Comparison of ENCODE assay signal across 9 cellular contexts in genomic region chr3:39810647-39811161, GRCh38. TPM values are rescaled to one million over a fixed set of nuclear protein-coding genes. Genes with fewer than 3 reads are reported as not detected.
DNase-seq lines count a peak whose midpoint lies in the region; ATAC-seq and TF ChIP-seq lines count a peak whose summit lies in the region.
"Had no signal": no experiment of that assay in that cellular context is flagged by ENCODE, and none has a peak within 500 bp of the region (broad histone marks: within the 10 kb centered on the region; RNA-seq: fewer than 3 reads in every experiment).

No MANE protein-coding gene starts in this region.

- H3K79me2 ChIP-seq in neural cell (replicated peaks; ENCODE audit: insufficient read depth, low read length) = no peaks in the 10 kb centered on the region

- H3K9me3 ChIP-seq in right cardiac atrium (ENCODE audit: control insufficient read depth, low read length) = no peaks in the 10 kb centered on the region
- H3K9me3 ChIP-seq in neural cell (ENCODE audit: low read length) = no peaks in the 10 kb centered on the region

- no peak for TF ChIP-seq EP300 in neural cell (conservative IDR thresholded peaks at IDR 0.05; ENCODE audit: poor library complexity, severe bottlenecking)

- no peaks in the 10 kb centered on the region for H3K36me3 ChIP-seq in neural cell (ENCODE audit: insufficient read depth, low read length)

- TF ChIP-seq CTCF in dorsolateral prefrontal cortex (IDR thresholded peaks at IDR 0.05 in 54 of 56, conservative IDR thresholded peaks at IDR 0.05 in 2 of 56; ENCODE audit: low read depth in 1 of 56, partially characterized antibody in 56 of 56) (no peak), neural cell (IDR thresholded peaks at IDR 0.05; ENCODE audit: poor library complexity, severe bottlenecking) (no peak)

- H3K27me3 ChIP-seq in right cardiac atrium (ENCODE audit: control insufficient read depth, insufficient read depth) (no peaks in the 10 kb centered on the region), dorsolateral prefrontal cortex (peaks cover 0 to 3% (median 0%) of the 10 kb centered on the region in 45 donors), neural cell (ENCODE audit: insufficient read depth, low read depth, low read length) (peaks cover 50% of the 10 kb centered on the region)

- peak overlapping the region; percentile 60 for H3K4me2 ChIP-seq in neural cell (ENCODE audit: low read length)

- no peaks in the 10 kb centered on the region for H3F3A ChIP-seq in neural cell (ENCODE audit: insufficient read depth, low read length, poor library complexity, severe bottlenecking)

- H3K9ac ChIP-seq in neural cell (ENCODE audit: low read length) = peak overlapping the region; percentile 65

- ATAC-seq in right cardiac atrium (peak in 1 of 2 donors; percentile 8), left cardiac atrium (no peak), GM21576 (IDR thresholded peaks at IDR 0.05; ENCODE audit: unreplicated experiment) (no peak), HG03095 (IDR thresholded peaks at IDR 0.05; ENCODE audit: unreplicated experiment) (no peak), HG03439 (IDR thresholded peaks at IDR 0.05; ENCODE audit: unreplicated experiment) (no peak)

- DNase-seq in right cardiac atrium (no peak), left cardiac atrium (no peak), dorsolateral prefrontal cortex (peak in 1 of 10 donors; percentile 37), hippocampal formation (lab: John Stamatoyannopoulos, UW) (no peak)

- intact Hi-C loops in right cardiac atrium (cut with DNase I) (loop anchor here in 2 of 4 donors (5.0 to 10.0 kb wide), 2 partner anchors 364 to 367 kb away; no protein-coding TSS in a partner anchor), left cardiac atrium (cut with DNase I) (no loop called here), dorsolateral prefrontal cortex (cut with DNase I) (loop anchor here (5.0 kb wide), 2 partner anchors 127 to 367 kb away; no protein-coding TSS in a partner anchor)

- H3K4me3 ChIP-seq in right cardiac atrium (ENCODE audit: low read length) (peak overlapping the region; percentile 62), dorsolateral prefrontal cortex (peak overlapping the region; percentile 50 to 93 (median 78)), neural cell (ENCODE audit: low read length) (peak overlapping the region; percentile 94)

- H2AFZ ChIP-seq in neural cell (ENCODE audit: low read depth, low read length) = no peak overlapping the region

- H3K27ac ChIP-seq in right cardiac atrium (ENCODE audit: low read length) (no peak overlapping the region), dorsolateral prefrontal cortex (peak overlapping the region in 53 of 59 donors; percentile 11 to 94 (median 81)), neural cell (ENCODE audit: low read length) (no peak overlapping the region)

- no peak for TF ChIP-seq RAD21 in neural cell (conservative IDR thresholded peaks at IDR 0.05)

- 23% methylated on average over 16 of the region's 16 CpGs for WGBS in right cardiac atrium

- H4K20me1 ChIP-seq in neural cell (ENCODE audit: insufficient read depth) = no peaks in the 10 kb centered on the region

- H3K4me1 ChIP-seq in right cardiac atrium (ENCODE audit: control insufficient read depth, insufficient read depth, low read length) = no peaks in the 10 kb centered on the region

- no peaks in the 10 kb centered on the region for H3K9me2 ChIP-seq in neural cell (ENCODE audit: insufficient read depth, low read length)

TF ChIP-seq in neural cell, 6 proteins besides CTCF, POLR2A, EP300 and RAD21:
- no peak for TF ChIP-seq MXI1 (conservative IDR thresholded peaks at IDR 0.05; ENCODE audit: poor library complexity, severe bottlenecking)
- TF ChIP-seq POLR2AphosphoS5 (IDR thresholded peaks at IDR 0.05) = no peak
- no peak for TF ChIP-seq SMC3 (conservative IDR thresholded peaks at IDR 0.05; ENCODE audit: poor library complexity)
- no peak for TF ChIP-seq EZH2 (IDR thresholded peaks at IDR 0.05; ENCODE audit: borderline replicate concordance, insufficient read depth, low read length, poor library complexity, severe bottlenecking)
- TF ChIP-seq TAF1 (IDR thresholded peaks at IDR 0.05; ENCODE audit: low read depth) = no peak
- no peak for TF ChIP-seq REST (IDR thresholded peaks at IDR 0.05; ENCODE audit: borderline replicate concordance)

RNA-seq across cellular contexts. Expression of gene MYRIP, which starts 1.3 kb away (rescaled TPM):
- 10 to 100 TPM in 1 of 4 donors, 1 to 10 TPM in 3; 4.7 to 12.1 (median 7.0) TPM for total RNA-seq in right cardiac atrium
- 2.4 TPM for polyA plus RNA-seq in right cardiac atrium
- total RNA-seq in left cardiac atrium = 1 to 10 TPM; 2.3 to 6.8 TPM
- total RNA-seq in dorsolateral prefrontal cortex = 10 to 100 TPM; 23.2 to 68.4 (median 47.6) TPM
- polyA plus RNA-seq in neural cell = 0.64 and 0.76 TPM in 2 replicates
- polyA minus RNA-seq in neural cell = 1.5 and 1.9 TPM in 2 replicates
- total RNA-seq: activated CD8-positive, alpha-beta memory T cell treated with anti-CD3 and anti-CD28 coated beads for 36 hours had no signal

Comparison
In these comparisons a context has a peak if more than half of its experiments do, and no peak if none do; other contexts are left out.
1. H3K27ac ChIP-seq: peak in dorsolateral prefrontal cortex (53 of 59); none in right cardiac atrium (single experiment) and neural cell (single experiment).
2. intact Hi-C loops: an anchor here in dorsolateral prefrontal cortex (5.0 kb wide); none called in left cardiac atrium.
3. Peak in every context shown above with its lines, with median percentiles within 50 percentile points of each other: H3K4me3 ChIP-seq.